In genomic region chr1:9291914-9292360, GRCh38 we compare ENCODE assay signal across 8 cellular contexts. TPM values are rescaled to one million over a fixed set of nuclear protein-coding genes. Genes with fewer than 3 reads are reported as not detected.
DNase-seq lines count a peak whose midpoint lies in the region; ATAC-seq, FAIRE-seq and TF ChIP-seq lines count a peak whose summit lies in the region.

No MANE protein-coding gene starts in this region.

- peaks cover 35% of the 10 kb centered on the region for H4K20me1 ChIP-seq in astrocyte (ENCODE audit: insufficient read depth, low read length)
- no peaks in the 10 kb centered on the region for H4K20me1 ChIP-seq in keratinocyte (ENCODE audit: control insufficient read depth, extremely low read depth, insufficient read depth, low read length)

- no peak for FAIRE-seq in astrocyte (lab: Jason Lieb, UNC)
- no peak for FAIRE-seq in keratinocyte (lab: Jason Lieb, UNC)

- H3K4me3 ChIP-seq in astrocyte (ENCODE audit: insufficient read depth, low read depth, low read length): peak overlapping the region; percentile 62
- peak overlapping the region in 1 of 3 experiments; percentile 60 for H3K4me3 ChIP-seq in keratinocyte (ENCODE audit: control insufficient read depth in 2 of 3, extremely low read depth in 1 of 3, insufficient read depth in 2 of 3, low read depth in 1 of 3, low read length in 3 of 3)
- peak overlapping the region; percentile 57 to 96 for H3K4me3 ChIP-seq in stomach smooth muscle (ENCODE audit: low read length in 2 of 2)

- no peaks in the 10 kb centered on the region for H3K27me3 Mint-ChIP-seq in activated CD4-positive, alpha-beta T cell treated with anti-CD3 and anti-CD28 coated beads, Interleukin-2, amount 10 ng/mL, durations not matched to agents 24 days and 14 days
- no peaks in the 10 kb centered on the region for H3K27me3 Mint-ChIP-seq in astrocyte (ENCODE audit: low read depth, unreplicated experiment)

- peaks cover 15% of the 10 kb centered on the region for H3K4me1 Mint-ChIP-seq in activated CD4-positive, alpha-beta T cell treated with anti-CD3 and anti-CD28 coated beads, Interleukin-2, amount 10 ng/mL, durations not matched to agents 24 days and 14 days
- peaks cover 22% of the 10 kb centered on the region for H3K4me1 Mint-ChIP-seq in astrocyte (ENCODE audit: low read depth, unreplicated experiment)

- ATAC-seq in HG03378 (IDR thresholded peaks at IDR 0.05; ENCODE audit: unreplicated experiment): no peak

- H3K79me2 ChIP-seq in astrocyte (ENCODE audit: insufficient read depth, low read length) (peaks cover 35% of the 10 kb centered on the region), keratinocyte (ENCODE audit: control insufficient read depth, insufficient read depth, low read length) (peaks cover 30% of the 10 kb centered on the region)

- peaks cover 3% of the 10 kb centered on the region for H3K9me1 ChIP-seq in keratinocyte (ENCODE audit: control insufficient read depth, extremely low read depth, insufficient read depth, low read length)

- intact Hi-C loops in activated CD4-positive, alpha-beta T cell treated with anti-CD3 and anti-CD28 coated beads, Interleukin-2, amount 10 ng/mL, durations not matched to agents 24 days and 14 days (cut with micrococcal nuclease): loop anchor here (2.0 kb wide), 2 partner anchors 17 to 25 kb away; no protein-coding TSS in a partner anchor

- dilution Hi-C loops in keratinocyte (cut with MboI; ENCODE audit: extremely low pct_ligation_motif_present, low sequenced_read_pairs): no loop called here

- H3K27me3 ChIP-seq in astrocyte (ENCODE audit: insufficient read depth, low read length) (no peaks in the 10 kb centered on the region), keratinocyte (ENCODE audit: control insufficient read depth, extremely low read depth, insufficient read depth, low read length) (no peaks in the 10 kb centered on the region), stomach smooth muscle (ENCODE audit: control insufficient read depth in 1 of 2, insufficient read depth in 2 of 2, low read length in 2 of 2) (no peaks in the 10 kb centered on the region)

- peaks cover 12% of the 10 kb centered on the region for H3K36me3 Mint-ChIP-seq in activated CD4-positive, alpha-beta T cell treated with anti-CD3 and anti-CD28 coated beads, Interleukin-2, amount 10 ng/mL, durations not matched to agents 24 days and 14 days (ENCODE audit: low read depth)
- peaks cover 2% of the 10 kb centered on the region for H3K36me3 Mint-ChIP-seq in astrocyte (ENCODE audit: low read depth, unreplicated experiment)

- peaks cover 3% of the 10 kb centered on the region for H3K36me3 ChIP-seq in astrocyte (ENCODE audit: insufficient read depth, low read length)
- H3K36me3 ChIP-seq in keratinocyte (ENCODE audit: control insufficient read depth in 2 of 2, extremely low read depth in 1 of 2, insufficient read depth in 2 of 2, low read length in 2 of 2): peaks cover 2 to 10% of the 10 kb centered on the region in 2 experiments
- H3K36me3 ChIP-seq in stomach smooth muscle (ENCODE audit: control insufficient read depth in 2 of 2, insufficient read depth in 2 of 2, low read length in 2 of 2): no peaks in the 10 kb centered on the region

- peaks cover 11% of the 10 kb centered on the region for H3K9me3 Mint-ChIP-seq in activated CD4-positive, alpha-beta T cell treated with anti-CD3 and anti-CD28 coated beads, Interleukin-2, amount 10 ng/mL, durations not matched to agents 24 days and 14 days
- peaks cover 8% of the 10 kb centered on the region for H3K9me3 Mint-ChIP-seq in astrocyte (ENCODE audit: unreplicated experiment)

- H3K27ac ChIP-seq in astrocyte (ENCODE audit: low read depth, low read length): peak overlapping the region; percentile 22
- H3K27ac ChIP-seq in keratinocyte (ENCODE audit: control insufficient read depth, insufficient read depth, low read length): no peak overlapping the region
- peak overlapping the region; percentile 89 for H3K27ac ChIP-seq in stomach smooth muscle (ENCODE audit: low read length)

- TF ChIP-seq CTCF in astrocyte (IDR thresholded peaks at IDR 0.05; ENCODE audit: insufficient read depth, low read depth, low read length) (no peak), keratinocyte (optimal IDR thresholded peaks at IDR 0.05 in 1 of 3, IDR thresholded peaks at IDR 0.05 in 1 of 3, conservative IDR thresholded peaks at IDR 0.05 in 1 of 3; ENCODE audit: extremely low read depth in 1 of 3, insufficient read depth in 2 of 3, low read length in 3 of 3) (no peak)

- H3K27ac Mint-ChIP-seq in activated CD4-positive, alpha-beta T cell treated with anti-CD3 and anti-CD28 coated beads, Interleukin-2, amount 10 ng/mL, durations not matched to agents 24 days and 14 days: no peak overlapping the region
- peak overlapping the region; percentile 60 for H3K27ac Mint-ChIP-seq in astrocyte (ENCODE audit: unreplicated experiment)

- H3K9ac ChIP-seq in astrocyte (ENCODE audit: low read length) (peak overlapping the region; percentile 76), keratinocyte (ENCODE audit: control insufficient read depth, extremely low read depth, insufficient read depth, low read length) (peak overlapping the region; percentile 34), stomach smooth muscle (ENCODE audit: low read length in 2 of 2) (peak overlapping the region; percentile 49 to 72)

- H2AFZ ChIP-seq in astrocyte (ENCODE audit: low read depth, low read length) (peak overlapping the region; percentile 31), keratinocyte (ENCODE audit: control insufficient read depth, low read length) (no peak overlapping the region)

- H3K4me3 Mint-ChIP-seq in activated CD4-positive, alpha-beta T cell treated with anti-CD3 and anti-CD28 coated beads, Interleukin-2, amount 10 ng/mL, durations not matched to agents 24 days and 14 days: peak overlapping the region; percentile 32
- peak overlapping the region; percentile 82 for H3K4me3 Mint-ChIP-seq in astrocyte (ENCODE audit: unreplicated experiment)

- H3K9me3 ChIP-seq in astrocyte (ENCODE audit: insufficient read depth, low read depth, low read length) (peaks cover 4% of the 10 kb centered on the region), keratinocyte (ENCODE audit: control insufficient read depth, low read depth, low read length) (peaks cover 2% of the 10 kb centered on the region), stomach smooth muscle (ENCODE audit: control insufficient read depth in 2 of 2, low read length in 2 of 2) (peaks cover 0 to 7% of the 10 kb centered on the region in 2 donors)

- H3K4me2 ChIP-seq in astrocyte (ENCODE audit: low read length) (peak overlapping the region; percentile 95), keratinocyte (ENCODE audit: control insufficient read depth, extremely low read depth, insufficient read depth, low read depth, low read length) (peak overlapping the region; percentile 40)

- no peak for DNase-seq in activated CD4-positive, alpha-beta T cell treated with anti-CD3 and anti-CD28 coated beads, Interleukin-2, amount 10 ng/mL, durations not matched to agents 24 days and 14 days
- no peak for DNase-seq in activated CD4-positive, alpha-beta T cell treated with anti-CD3 and anti-CD28 coated beads for 48 hours
- DNase-seq in astrocyte (ENCODE audit: low read depth) (peak; percentile 53), keratinocyte (ENCODE audit: low read depth, low spot score) (no peak), midbrain (lab: John Stamatoyannopoulos, UW) (no peak), cerebellum (ENCODE audit: low spot score) (no peak)

- H3K4me1 ChIP-seq in astrocyte (ENCODE audit: insufficient read depth, low read length) (peaks cover 36% of the 10 kb centered on the region), keratinocyte (ENCODE audit: control insufficient read depth, extremely low read depth, insufficient read depth, low read length) (peaks cover 34% of the 10 kb centered on the region), stomach smooth muscle (ENCODE audit: control insufficient read depth, insufficient read depth, low read length) (peaks cover 40% of the 10 kb centered on the region)

RNA-seq across cellular contexts. Expression of gene SPSB1, which starts 0.8 kb away (rescaled TPM):
- 4.8 and 6.2 TPM in 2 replicates for total RNA-seq in activated CD4-positive, alpha-beta T cell treated with anti-CD3 and anti-CD28 coated beads, Interleukin-2, amount 10 ng/mL, durations not matched to agents 24 days and 14 days
- total RNA-seq in astrocyte (53.5 and 56.7 TPM in 2 replicates), cerebellum (1.6 TPM)
- 16.9 to 43.2 TPM (median 19.8 TPM) in 3 replicates for polyA plus RNA-seq in keratinocyte
- 19.8 TPM for polyA plus RNA-seq in keratinocyte (2011; ENCODE audit: low read depth)
- polyA plus RNA-seq in keratinocyte (2011; cell fraction: cytosol; rRNA removed): 12.1 and 17.8 TPM in 2 replicates
- polyA plus RNA-seq in keratinocyte (2011; cell fraction: nucleus; rRNA removed): 19.7 and 26.5 TPM in 2 replicates
- 18.5 and 23.4 TPM in 2 replicates for polyA plus RNA-seq in keratinocyte (2012; ENCODE audit: low replicate concordance)
- 14.3 to 41.7 TPM (median 16.8 TPM) in 3 replicates for polyA minus RNA-seq in keratinocyte
- polyA minus RNA-seq in keratinocyte (2011; cell fraction: cytosol; rRNA and poly(A)+ RNA removed): 18.4 TPM
- polyA minus RNA-seq in keratinocyte (2011; cell fraction: nucleus; rRNA and poly(A)+ RNA removed): 19.2 and 24.3 TPM in 2 replicates

RNA-seq across cellular contexts. Expression of gene H6PD, which starts 57.4 kb away (rescaled TPM):
- 17.4 and 17.7 TPM in 2 replicates for total RNA-seq in activated CD4-positive, alpha-beta T cell treated with anti-CD3 and anti-CD28 coated beads, Interleukin-2, amount 10 ng/mL, durations not matched to agents 24 days and 14 days
- 13.9 and 18.9 TPM in 2 replicates for total RNA-seq in astrocyte
- polyA plus RNA-seq in keratinocyte: 3.3 to 4.5 TPM (median 4.4 TPM) in 3 replicates
- polyA plus RNA-seq in keratinocyte (2011; ENCODE audit: low read depth): 1.2 TPM
- polyA plus RNA-seq in keratinocyte (2011; cell fraction: cytosol; rRNA removed): 2.1 TPM in 2 replicates
- 13.8 and 18.0 TPM in 2 replicates for polyA plus RNA-seq in keratinocyte (2011; cell fraction: nucleus; rRNA removed)
- polyA plus RNA-seq in keratinocyte (2012; ENCODE audit: low replicate concordance): 4.2 and 5.5 TPM in 2 replicates
- polyA minus RNA-seq in keratinocyte: 4.9 to 10.6 TPM (median 6.0 TPM) in 3 replicates
- 4.6 TPM for polyA minus RNA-seq in keratinocyte (2011; cell fraction: cytosol; rRNA and poly(A)+ RNA removed)
- 12.8 and 18.5 TPM in 2 replicates for polyA minus RNA-seq in keratinocyte (2011; cell fraction: nucleus; rRNA and poly(A)+ RNA removed)
- total RNA-seq in cerebellum: 10.1 TPM
